Comparison of ENCODE assay signal across 15 cellular contexts in genomic region chr3:23723930-23724329, GRCh38.
DNase-seq lines count a peak whose midpoint lies in the region; ATAC-seq and TF ChIP-seq lines count a peak whose summit lies in the region.
"Had no signal": no experiment of that assay in that cellular context is flagged by ENCODE, and none has a peak within 500 bp of the region (broad histone marks: within the 10 kb centered on the region; RNA-seq: fewer than 3 reads in every experiment).

No MANE protein-coding gene starts in this region.

- no peaks in the 10 kb centered on the region for H3K4me1 ChIP-seq in transverse colon
- no peaks in the 10 kb centered on the region for H3K4me1 ChIP-seq in ascending aorta
- H3K4me1 ChIP-seq: left ventricle myocardium inferior, pancreas had no signal

- TF ChIP-seq CTCF in NB4 (IDR thresholded peaks at IDR 0.05; ENCODE audit: low read depth, low read length) (no peak), transverse colon (IDR thresholded peaks at IDR 0.05) (no peak), ascending aorta (IDR thresholded peaks at IDR 0.05) (no peak)

- H3K36me3 ChIP-seq in transverse colon: no peaks in the 10 kb centered on the region
- no peaks in the 10 kb centered on the region for H3K36me3 ChIP-seq in ascending aorta
- H3K36me3 ChIP-seq: heart right ventricle, left ventricle myocardium inferior, pancreas had no signal

- H3K9me3 ChIP-seq in transverse colon (no peaks in the 10 kb centered on the region), ascending aorta (no peaks in the 10 kb centered on the region)
- H3K9me3 ChIP-seq: left ventricle myocardium inferior, pancreas had no signal

- TF ChIP-seq EP300 in transverse colon (IDR thresholded peaks at IDR 0.05; ENCODE audit: low read depth): no peak

- H3K27ac ChIP-seq in transverse colon: no peak overlapping the region
- H3K27ac ChIP-seq in ascending aorta: no peak overlapping the region
- H3K27ac ChIP-seq: left ventricle myocardium inferior, pancreas had no signal

- H3K4me3 ChIP-seq in NB4 (ENCODE audit: low read depth, low read length) (no peak overlapping the region), transverse colon (no peak overlapping the region), ascending aorta (no peak overlapping the region)
- H3K4me3 ChIP-seq: heart right ventricle, left ventricle myocardium inferior, pancreas had no signal

- intact Hi-C loops in transverse colon (cut with DNase I; ENCODE audit: low total_unique reads) (no loop called here), ascending aorta (cut with DNase I) (no loop called here)

- peak overlapping the region in 3 of 6 donors; percentile 42 to 88 (median 63) for H3K27ac Mint-ChIP-seq in naive B cell
- H3K27ac Mint-ChIP-seq: CD4-positive, CD25-positive, alpha-beta regulatory T cell had no signal

- peaks cover 0 to 7% of the 10 kb centered on the region in 2 donors for H3K36me3 Mint-ChIP-seq in naive B cell
- H3K36me3 Mint-ChIP-seq: CD4-positive, CD25-positive, alpha-beta regulatory T cell had no signal

- no peaks in the 10 kb centered on the region for H3K27me3 Mint-ChIP-seq in naive B cell

- H3K4me3 Mint-ChIP-seq in naive B cell: peak overlapping the region in 1 of 8 donors; percentile 12
- H3K4me3 Mint-ChIP-seq: CD4-positive, CD25-positive, alpha-beta regulatory T cell had no signal

- DNase-seq in NB4 (ENCODE audit: low read depth) (peak; percentile 60), naive B cell (peak; percentile 5), transverse colon (no peak), NCI-H1694 treated with DMSO at 0.1 percent for 48 hours (lab: John Stamatoyannopoulos, UW) (no peak), ascending aorta (ENCODE audit: low spot score in 2 of 2) (no peak)
- DNase-seq: activated CD4-positive, CD25-positive, alpha-beta regulatory T cell treated with anti-CD3 and anti-CD28 coated beads, Interleukin-2, amount 50 U/mL, for 72 hours; CD4-positive, CD25-positive, alpha-beta regulatory T cell; heart right ventricle; left ventricle myocardium inferior; NCI-H345; pancreas; Right ventricle myocardium superior had no signal

- in situ Hi-C loops in transverse colon (cut with MboI; ENCODE audit: low pct_ligation_motif_present in 1 of 4, low pct_unique_long_range_greater_than_20kb in 1 of 4, low sequenced_read_pairs in 3 of 4): no loop called here

- ATAC-seq in GM18861 (IDR thresholded peaks at IDR 0.05; ENCODE audit: unreplicated experiment): peak; percentile 71
- peak; percentile 38 for ATAC-seq in HG02884 (IDR thresholded peaks at IDR 0.05; ENCODE audit: unreplicated experiment)
- peak; percentile 79 to 80 for ATAC-seq in naive B cell (ENCODE audit: low read depth in 2 of 2)
- no peak for ATAC-seq in HG03280 (IDR thresholded peaks at IDR 0.05; ENCODE audit: unreplicated experiment)
- ATAC-seq: heart right ventricle had no signal

- peaks cover 0 to 15% (median 4%) of the 10 kb centered on the region in 7 donors for H3K9me3 Mint-ChIP-seq in naive B cell

- H3K4me1 Mint-ChIP-seq in naive B cell: peaks cover 11 to 14% (median 11%) of the 10 kb centered on the region in 3 donors

- H3K27me3 ChIP-seq in transverse colon: no peaks in the 10 kb centered on the region
- no peaks in the 10 kb centered on the region for H3K27me3 ChIP-seq in ascending aorta
- H3K27me3 ChIP-seq: heart right ventricle, pancreas had no signal

- TF ChIP-seq POLR2A in NB4 (IDR thresholded peaks at IDR 0.05; ENCODE audit: extremely low read depth, insufficient read length) (no peak), transverse colon (IDR thresholded peaks at IDR 0.05) (no peak)

Comparison
In these comparisons a context has a peak if more than half of its experiments do, and no peak if none do; other contexts are left out.
1. DNase-seq: peak in NB4 (single experiment) and naive B cell (single experiment); none in transverse colon (single experiment), NCI-H1694 treated with DMSO at 0.1 percent for 48 hours (single experiment) and ascending aorta (0 of 2).